8 cellular contexts compared by ENCODE assay signal in genomic region chr17:29723283-29724047, GRCh38.
DNase-seq lines count a peak whose midpoint lies in the region; ATAC-seq, FAIRE-seq and TF ChIP-seq lines count a peak whose summit lies in the region.

No MANE protein-coding gene starts in this region.

- no peak for TF ChIP-seq POLR2A in endothelial cell of umbilical vein (IDR thresholded peaks at IDR 0.05; ENCODE audit: low read depth, low read length)

- H3K27ac Mint-ChIP-seq in neural progenitor cell = no peak overlapping the region

- H3K27me3 Mint-ChIP-seq in neural progenitor cell (ENCODE audit: insufficient read depth, low read depth) = peaks cover 2% of the 10 kb centered on the region

- peaks cover 33% of the 10 kb centered on the region for H3K4me1 Mint-ChIP-seq in neural progenitor cell

- H3K79me2 ChIP-seq in endothelial cell of umbilical vein (ENCODE audit: control insufficient read depth, insufficient read depth, low read length) (peaks cover 16% of the 10 kb centered on the region), neural progenitor cell (ENCODE audit: low read depth) (no peaks in the 10 kb centered on the region)

- H3K4me2 ChIP-seq in endothelial cell of umbilical vein (ENCODE audit: insufficient read depth, low read length) (peak overlapping the region; percentile 17), neural progenitor cell (no peak overlapping the region)

- CTCF ChIA-PET in endothelial cell of umbilical vein (lab: Charles Lee) = interaction anchor here (1.0 to 2.1 kb wide), 5 partner anchors 10 to 84 kb away, joined by 4 to 10 read pairs (median 4); no protein-coding TSS in a partner anchor

- peaks cover 5% of the 10 kb centered on the region for H3K36me3 Mint-ChIP-seq in neural progenitor cell

- H2AFZ ChIP-seq in endothelial cell of umbilical vein (ENCODE audit: low read depth, low read length) (no peak overlapping the region), neural progenitor cell (replicated peaks) (no peak overlapping the region)

- POLR2A ChIA-PET in endothelial cell of umbilical vein (lab: Charles Lee) = no interaction called here

- peak; percentile 31 to 48 for ATAC-seq in activated CD4-positive, CD25-positive, alpha-beta regulatory T cell treated with anti-CD3 and anti-CD28 coated beads, Interleukin-2, amount 50 U/mL, for 24 hours
- ATAC-seq in stimulated activated naive CD8-positive, alpha-beta T cell treated with anti-CD3 and anti-CD28 coated beads, Interleukin-15, Interleukin-2, amounts not matched to agents 100 U/mL and 50 U/mL, for 24 hours = peak; percentile 44

- H3K36me3 ChIP-seq in endothelial cell of umbilical vein (ENCODE audit: control insufficient read depth in 2 of 2, extremely low read depth in 1 of 2, insufficient read depth in 2 of 2, low read length in 2 of 2) (no peaks in the 10 kb centered on the region), neural progenitor cell (no peaks in the 10 kb centered on the region)

- TF ChIP-seq CTCF in endothelial cell of umbilical vein (IDR thresholded peaks at IDR 0.05; ENCODE audit: extremely low read depth in 1 of 2, insufficient read depth in 1 of 2, low read depth in 1 of 2, low read length in 2 of 2) (no peak), neural progenitor cell (IDR thresholded peaks at IDR 0.05) (no peak)

- no peak overlapping the region for H3K4me3 Mint-ChIP-seq in neural progenitor cell

- H3K9ac ChIP-seq in endothelial cell of umbilical vein (replicated peaks; ENCODE audit: extremely low read depth, insufficient read depth, low read length) (no peak overlapping the region), neural progenitor cell (no peak overlapping the region)

- H3K27ac ChIP-seq in endothelial cell of umbilical vein (ENCODE audit: insufficient read depth, low read depth, low read length) (no peak overlapping the region), neural progenitor cell (no peak overlapping the region)

- H3K27me3 ChIP-seq in endothelial cell of umbilical vein (ENCODE audit: control insufficient read depth in 2 of 2, insufficient read depth in 2 of 2, low read length in 2 of 2) = no peaks in the 10 kb centered on the region
- H3K27me3 ChIP-seq in neural progenitor cell = no peaks in the 10 kb centered on the region

- H3F3A ChIP-seq in neural progenitor cell (ENCODE audit: low read depth) = peaks cover 14% of the 10 kb centered on the region

- FAIRE-seq in endothelial cell of umbilical vein (lab: Jason Lieb, UNC) = no peak

- no peak overlapping the region for H3K4me3 ChIP-seq in endothelial cell of umbilical vein (replicated peaks in 1 of 3; ENCODE audit: insufficient read depth in 1 of 3, low read depth in 1 of 3, low read length in 3 of 3)
- H3K4me3 ChIP-seq in neural progenitor cell = no peak overlapping the region

- no TSS peak for BruUV-seq in endothelial cell of umbilical vein (replicated peaks; lab: Mats Ljungman, UMichigan)

- H3K4me1 ChIP-seq in endothelial cell of umbilical vein (ENCODE audit: control insufficient read depth, extremely low read depth, insufficient read depth, low read length) (peaks cover 43% of the 10 kb centered on the region), neural progenitor cell (peaks cover 22% of the 10 kb centered on the region)

- DNase-seq in activated CD4-positive, CD25-positive, alpha-beta regulatory T cell treated with anti-CD3 and anti-CD28 coated beads, Interleukin-2, amount 50 U/mL, for 72 hours = no peak
- DNase-seq in NOMO-1 (lab: John Stamatoyannopoulos, UW; ENCODE audit: unreplicated experiment in 2 of 2) (peak; percentile 62 to 69), endothelial cell of umbilical vein (ENCODE audit: low read depth, low spot score) (no peak), putamen (ENCODE audit: low spot score) (no peak), neural progenitor cell (ENCODE audit: low spot score) (no peak)
- no peak for DNase-seq in stimulated activated naive CD8-positive, alpha-beta T cell treated with anti-CD3 and anti-CD28 coated beads, Interleukin-15, Interleukin-2, amounts not matched to agents 100 U/mL and 50 U/mL, for 24 hours
- DNase-seq in activated CD8-positive, alpha-beta memory T cell treated with anti-CD3 and anti-CD28 coated beads, Interleukin-2, amount 50 U/mL, for 4 hours = no peak

- intact Hi-C loops in endothelial cell of umbilical vein (cut with micrococcal nuclease) = no loop called here

- no peaks in the 10 kb centered on the region for H4K20me1 ChIP-seq in endothelial cell of umbilical vein (replicated peaks; ENCODE audit: control insufficient read depth, extremely low read depth, insufficient read depth, low read length)
- peaks cover 19% of the 10 kb centered on the region for H4K20me1 ChIP-seq in neural progenitor cell (ENCODE audit: low read depth)

- no peaks in the 10 kb centered on the region for H3K9me1 ChIP-seq in endothelial cell of umbilical vein (replicated peaks; ENCODE audit: control insufficient read depth, extremely low read depth, insufficient read depth, low read length)

- H3K9me3 Mint-ChIP-seq in neural progenitor cell = peaks cover 7% of the 10 kb centered on the region

- H3K9me3 ChIP-seq in endothelial cell of umbilical vein (replicated peaks; ENCODE audit: control insufficient read depth, insufficient read depth, low read length) (no peaks in the 10 kb centered on the region), neural progenitor cell (ENCODE audit: low read depth) (no peaks in the 10 kb centered on the region)

- dilution Hi-C loops in endothelial cell of umbilical vein (cut with MboI; ENCODE audit: extremely low pct_ligation_motif_present, low sequenced_read_pairs) = no loop called here

TF ChIP-seq in endothelial cell of umbilical vein, 7 proteins besides CTCF, POLR2A, EP300 and RAD21:
- no peak for TF ChIP-seq GATA2 (IDR thresholded peaks at IDR 0.05; ENCODE audit: insufficient read depth, insufficient read length, low read depth, low read length)
- TF ChIP-seq EZH2 (IDR thresholded peaks at IDR 0.05; ENCODE audit: borderline replicate concordance, low read depth, low read length, severe bottlenecking) = no peak
- TF ChIP-seq MYC (IDR thresholded peaks at IDR 0.05; ENCODE audit: low read depth, low read length) = no peak
- no peak for TF ChIP-seq JUN (IDR thresholded peaks at IDR 0.05; ENCODE audit: borderline replicate concordance, insufficient read depth, insufficient read length, low read depth)
- no peak for TF ChIP-seq FOS (IDR thresholded peaks at IDR 0.05; ENCODE audit: borderline replicate concordance, insufficient read depth, low read length)
- TF ChIP-seq, protein P1, sequence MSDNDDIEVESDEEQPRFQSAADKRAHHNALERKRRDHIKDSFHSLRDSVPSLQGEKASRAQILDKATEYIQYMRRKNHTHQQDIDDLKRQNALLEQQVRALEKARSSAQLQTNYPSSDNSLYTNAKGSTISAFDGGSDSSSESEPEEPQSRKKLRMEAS (IDR thresholded peaks at IDR 0.05; ENCODE audit: insufficient read depth, insufficient read length) = no peak
- no peak for TF ChIP-seq POLR2AphosphoS5 (IDR thresholded peaks at IDR 0.05; ENCODE audit: insufficient read depth, low read depth, low read length)

Comparison
In these comparisons a context has a peak if more than half of its experiments do, and no peak if none do; other contexts are left out.
1. DNase-seq: peak in NOMO-1 (2 of 2); none in activated CD4-positive, CD25-positive, alpha-beta regulatory T cell treated with anti-CD3 and anti-CD28 coated beads, Interleukin-2, amount 50 U/mL, for 72 hours (single experiment), endothelial cell of umbilical vein (single experiment), stimulated activated naive CD8-positive, alpha-beta T cell treated with anti-CD3 and anti-CD28 coated beads, Interleukin-15, Interleukin-2, amounts not matched to agents 100 U/mL and 50 U/mL, for 24 hours (single experiment), putamen (single experiment), activated CD8-positive, alpha-beta memory T cell treated with anti-CD3 and anti-CD28 coated beads, Interleukin-2, amount 50 U/mL, for 4 hours (single experiment) and neural progenitor cell (single experiment).